Comparison of ENCODE assay signal across 15 cellular contexts in genomic region chr18:34225218-34225553, GRCh38. TPM values are rescaled to one million over a fixed set of nuclear protein-coding genes. Genes with fewer than 3 reads are reported as not detected.
DNase-seq lines count a peak whose midpoint lies in the region; ATAC-seq and TF ChIP-seq lines count a peak whose summit lies in the region.
"Had no signal": no experiment of that assay in that cellular context is flagged by ENCODE, and none has a peak within 500 bp of the region (broad histone marks: within the 10 kb centered on the region; RNA-seq: fewer than 3 reads in every experiment).

No MANE protein-coding gene starts in this region.

- H3K9me3 ChIP-seq in cardiac muscle cell (ENCODE audit: low read depth) (no peaks in the 10 kb centered on the region), thoracic aorta (no peaks in the 10 kb centered on the region)

- peaks cover 51% of the 10 kb centered on the region for H3K27me3 ChIP-seq in cardiac muscle cell
- no peaks in the 10 kb centered on the region for H3K27me3 ChIP-seq in thoracic aorta (replicated peaks; ENCODE audit: insufficient read depth)

- H3K36me3 ChIP-seq in cardiac muscle cell = no peaks in the 10 kb centered on the region
- H3K36me3 ChIP-seq in thoracic aorta = no peaks in the 10 kb centered on the region

- no peak for TF ChIP-seq CTCF in cardiac muscle cell (IDR thresholded peaks at IDR 0.05; ENCODE audit: low read depth, low read length)
- TF ChIP-seq CTCF in nephron (IDR thresholded peaks at IDR 0.05; ENCODE audit: unreplicated experiment in 3 of 3) = no peak
- TF ChIP-seq CTCF in thoracic aorta (IDR thresholded peaks at IDR 0.05) = no peak

- no peak overlapping the region for H3K27ac Mint-ChIP-seq in nephron
- H3K27ac Mint-ChIP-seq: effector memory CD8-positive, alpha-beta T cell; naive B cell; T-helper 17 cell had no signal

- peak overlapping the region; percentile 62 for H3K4me3 ChIP-seq in cardiac muscle cell
- H3K4me3 ChIP-seq in thoracic aorta = peak overlapping the region; percentile 77

- H3K4me1 ChIP-seq in cardiac muscle cell (ENCODE audit: low read depth) (peaks cover 4% of the 10 kb centered on the region), thoracic aorta (ENCODE audit: control insufficient read depth in 1 of 2, low read depth in 2 of 2) (peaks cover 0 to 24% of the 10 kb centered on the region in 2 donors)

- H3K36me3 Mint-ChIP-seq in nephron (ENCODE audit: low read depth) = no peaks in the 10 kb centered on the region
- H3K36me3 Mint-ChIP-seq: naive B cell had no signal

- DNase-seq in cardiac muscle cell (ENCODE audit: low read depth in 1 of 2, low spot score in 1 of 2) (no peak), cardiac septum (ENCODE audit: low spot score) (no peak), caudate nucleus (lab: John Stamatoyannopoulos, UW) (no peak), thoracic aorta (ENCODE audit: low spot score) (no peak), NOMO-1 treated with dmso at 0.1 percent for 144 hours (lab: John Stamatoyannopoulos, UW; ENCODE audit: unreplicated experiment) (no peak)
- DNase-seq in activated CD8-positive, alpha-beta memory T cell treated with anti-CD3 and anti-CD28 coated beads, Interleukin-2, amount 50 U/mL, for 48 hours = no peak
- DNase-seq: activated CD4-positive, alpha-beta T cell treated with anti-CD3 and anti-CD28 coated beads, Interleukin-2, amount 50 U/mL, for 1 hour; effector memory CD8-positive, alpha-beta T cell; naive B cell; T-helper 17 cell had no signal

- H3K9me3 Mint-ChIP-seq in nephron = no peaks in the 10 kb centered on the region

- H3K27ac ChIP-seq in cardiac muscle cell (no peak overlapping the region), caudate nucleus (ENCODE audit: low read depth, low read length) (peak overlapping the region; percentile 75), thoracic aorta (no peak overlapping the region)

- peaks cover 87% of the 10 kb centered on the region for H3K27me3 Mint-ChIP-seq in nephron (ENCODE audit: low read depth)

- intact Hi-C loops in cardiac septum (cut with DNase I) = no loop called here

- H3K4me3 Mint-ChIP-seq in nephron = peak overlapping the region; percentile 81 to 87 (median 85)
- H3K4me3 Mint-ChIP-seq: effector memory CD8-positive, alpha-beta T cell; naive B cell; T-helper 17 cell had no signal

- no peak for ATAC-seq in thoracic aorta (ENCODE audit: insufficient number of reproducible peaks, low FRiP score, low read depth)
- ATAC-seq in GM18858 (IDR thresholded peaks at IDR 0.05; ENCODE audit: unreplicated experiment) = no peak
- ATAC-seq: effector memory CD8-positive, alpha-beta T cell; T-helper 17 cell had no signal

- peaks cover 19% of the 10 kb centered on the region for H3K4me1 Mint-ChIP-seq in nephron

RNA-seq across cellular contexts. Expression of gene NOL4, which starts 0.5 kb away (rescaled TPM):
- total RNA-seq in cardiac muscle cell (0.48 and 1.1 TPM in 2 replicates), cardiac septum (0.67 TPM), thoracic aorta (not detected)
- polyA plus RNA-seq in cardiac muscle cell = 1.5 TPM in 1 of 2 replicates, not detected in the other
- total RNA-seq: PC-3, subcutaneous adipose tissue, T-helper 17 cell had no signal
- polyA plus RNA-seq: AG04450 had no signal
